In genomic region chr2:96156011-96156820, GRCh38 we compare ENCODE assay signal across 8 cellular contexts. TPM values are rescaled to one million over a fixed set of nuclear protein-coding genes. Genes with fewer than 3 reads are reported as not detected.
DNase-seq lines count a peak whose midpoint lies in the region; FAIRE-seq and TF ChIP-seq lines count a peak whose summit lies in the region.

No MANE protein-coding gene starts in this region.

- no peak overlapping the region for H3K27ac ChIP-seq in BLaER1
- no peak overlapping the region for H3K27ac ChIP-seq in kidney (ENCODE audit: low read depth in 2 of 2, low read length in 2 of 2)

- no peak for TF ChIP-seq CTCF in GM10248 (IDR thresholded peaks at IDR 0.05; ENCODE audit: control extremely low read depth, extremely low read depth, low read depth, missing control alignments)
- TF ChIP-seq CTCF in kidney (IDR thresholded peaks at IDR 0.05; ENCODE audit: borderline replicate concordance, extremely low read depth, insufficient read depth): no peak

- H3K4me1 Mint-ChIP-seq in activated CD4-positive, alpha-beta memory T cell treated with anti-CD3 and anti-CD28 coated beads, Interleukin-2, amount 10 ng/mL, durations not matched to agents 7 days and 5 days: peaks cover 62% of the 10 kb centered on the region

- no peaks in the 10 kb centered on the region for H3K27me3 ChIP-seq in BLaER1

- no peaks in the 10 kb centered on the region for H3K9me3 Mint-ChIP-seq in activated CD4-positive, alpha-beta memory T cell treated with anti-CD3 and anti-CD28 coated beads, Interleukin-2, amount 10 ng/mL, durations not matched to agents 7 days and 5 days

- intact Hi-C loops in kidney (cut with DNase I): no loop called here

- no peak overlapping the region for H3K9ac ChIP-seq in BLaER1
- H3K9ac ChIP-seq in kidney (ENCODE audit: low read length in 2 of 2): no peak overlapping the region

- POLR2A ChIA-PET in GM10248 (lab: Yijun Ruan, JAX): interaction anchor here (0.6 to 4.5 kb wide), 6 partner anchors 10 to 312 kb away, joined by 3 to 37 read pairs (median 7); partner anchors contain the start of genes ASTL and DUSP2
- POLR2A ChIA-PET in activated CD4-positive, alpha-beta memory T cell treated with anti-CD3 and anti-CD28 coated beads, Interleukin-2, amount 10 ng/mL, durations not matched to agents 7 days and 5 days (lab: Charles Lee): interaction anchor here (1.2 to 4.2 kb wide), 2 partner anchors 10 to 11 kb away, joined by 3 to 91 read pairs; partner anchors contain the start of gene DUSP2

- H3K27ac Mint-ChIP-seq in activated CD4-positive, alpha-beta memory T cell treated with anti-CD3 and anti-CD28 coated beads, Interleukin-2, amount 10 ng/mL, durations not matched to agents 7 days and 5 days: peak overlapping the region; percentile 80

- H4K20me1 ChIP-seq in BLaER1: no peaks in the 10 kb centered on the region

- CTCF ChIA-PET in GM10248 (lab: Yijun Ruan, JAX): interaction anchor here (0.8 to 24.9 kb wide), 4 partner anchors 11 to 353 kb away, joined by 3 to 658 read pairs (median 30); partner anchors contain the start of genes ASTL, DUSP2 and STARD7
- CTCF ChIA-PET in activated CD4-positive, alpha-beta memory T cell treated with anti-CD3 and anti-CD28 coated beads, Interleukin-2, amount 10 ng/mL, durations not matched to agents 7 days and 5 days (lab: Charles Lee): interaction anchor here (0.7 to 1.1 kb wide), 3 partner anchors 8 to 18 kb away, joined by 3 to 5 read pairs (median 3); no protein-coding TSS in a partner anchor

- DNase-seq in GM10248 (ENCODE audit: extremely low spot score) (peak; percentile 39), kidney (peak; percentile 16), NOMO-1 (lab: John Stamatoyannopoulos, UW; ENCODE audit: unreplicated experiment in 2 of 2) (no peak), OCI-M2 (lab: John Stamatoyannopoulos, UW; ENCODE audit: unreplicated experiment) (no peak), islet precursor cell (no peak), DMS53 treated with DMSO at 0.1 percent for 48 hours (lab: John Stamatoyannopoulos, UW; ENCODE audit: unreplicated experiment) (no peak)
- DNase-seq in activated CD4-positive, alpha-beta memory T cell treated with anti-CD3 and anti-CD28 coated beads, Interleukin-2, amount 10 ng/mL, durations not matched to agents 7 days and 5 days: peak; percentile 61

- no peaks in the 10 kb centered on the region for H3K36me3 Mint-ChIP-seq in activated CD4-positive, alpha-beta memory T cell treated with anti-CD3 and anti-CD28 coated beads, Interleukin-2, amount 10 ng/mL, durations not matched to agents 7 days and 5 days (ENCODE audit: low read depth)

- no peak for FAIRE-seq in kidney (lab: Jason Lieb, UNC)

- no peak overlapping the region for H3K4me3 Mint-ChIP-seq in activated CD4-positive, alpha-beta memory T cell treated with anti-CD3 and anti-CD28 coated beads, Interleukin-2, amount 10 ng/mL, durations not matched to agents 7 days and 5 days

- H3K4me2 ChIP-seq in BLaER1: peak overlapping the region; percentile 57

- no peak overlapping the region for H3K4me3 ChIP-seq in BLaER1
- H3K4me3 ChIP-seq in kidney (ENCODE audit: low read length in 2 of 2): no peak overlapping the region

- H3K27me3 Mint-ChIP-seq in activated CD4-positive, alpha-beta memory T cell treated with anti-CD3 and anti-CD28 coated beads, Interleukin-2, amount 10 ng/mL, durations not matched to agents 7 days and 5 days: no peaks in the 10 kb centered on the region

- H3K9me3 ChIP-seq in BLaER1 (peaks cover 11% of the 10 kb centered on the region), kidney (ENCODE audit: control insufficient read depth in 1 of 2, low read length in 2 of 2) (no peaks in the 10 kb centered on the region)

- no peaks in the 10 kb centered on the region for H3K36me3 ChIP-seq in BLaER1
- no peaks in the 10 kb centered on the region for H3K36me3 ChIP-seq in kidney (ENCODE audit: control insufficient read depth in 1 of 2, insufficient read depth in 2 of 2, low read length in 2 of 2)

- H3K4me1 ChIP-seq in BLaER1 (peaks cover 27% of the 10 kb centered on the region), kidney (ENCODE audit: control insufficient read depth in 1 of 2, insufficient read depth in 1 of 2, low read depth in 1 of 2, low read length in 2 of 2) (no peaks in the 10 kb centered on the region)

RNA-seq across cellular contexts. Expression of gene DUSP2, which starts 11.0 kb away (rescaled TPM):
- total RNA-seq in activated CD4-positive, alpha-beta memory T cell treated with anti-CD3 and anti-CD28 coated beads, Interleukin-2, amount 10 ng/mL, durations not matched to agents 7 days and 5 days: 10 to 100 TPM; 40.8 to 42.5 TPM
- 11.8 TPM for total RNA-seq in kidney
- 5.6 TPM for polyA plus RNA-seq in kidney (ENCODE audit: insufficient read depth, low read depth, low replicate concordance)

RNA-seq across cellular contexts. Expression of gene ASTL, which starts 17.9 kb away (rescaled TPM):
- total RNA-seq in activated CD4-positive, alpha-beta memory T cell treated with anti-CD3 and anti-CD28 coated beads, Interleukin-2, amount 10 ng/mL, durations not matched to agents 7 days and 5 days: under 1 TPM; 0.25 to 0.53 TPM
- total RNA-seq in kidney: not detected
- polyA plus RNA-seq in kidney (ENCODE audit: insufficient read depth, low read depth, low replicate concordance): not detected

RNA-seq across cellular contexts. Expression of gene ADRA2B, which starts 39.8 kb away (rescaled TPM):
- under 1 TPM in 1 of 2 experiments, not detected in 1; 0.05 TPM for total RNA-seq in activated CD4-positive, alpha-beta memory T cell treated with anti-CD3 and anti-CD28 coated beads, Interleukin-2, amount 10 ng/mL, durations not matched to agents 7 days and 5 days
- 1.4 TPM for total RNA-seq in kidney
- 4.8 TPM for polyA plus RNA-seq in kidney (ENCODE audit: insufficient read depth, low read depth, low replicate concordance)

RNA-seq across cellular contexts. Expression of gene STARD7, which starts 52.4 kb away (rescaled TPM):
- 100 to 1,000 TPM; 108 to 113 TPM for total RNA-seq in activated CD4-positive, alpha-beta memory T cell treated with anti-CD3 and anti-CD28 coated beads, Interleukin-2, amount 10 ng/mL, durations not matched to agents 7 days and 5 days
- 112 TPM for total RNA-seq in kidney
- polyA plus RNA-seq in kidney (ENCODE audit: insufficient read depth, low read depth, low replicate concordance): 96.6 TPM

Comparison
In these comparisons a context has a peak if more than half of its experiments do, and no peak if none do; other contexts are left out.
1. DNase-seq: peak in GM10248 (single experiment), activated CD4-positive, alpha-beta memory T cell treated with anti-CD3 and anti-CD28 coated beads, Interleukin-2, amount 10 ng/mL, durations not matched to agents 7 days and 5 days (single experiment) and kidney (single experiment); none in NOMO-1 (0 of 2), OCI-M2 (single experiment), islet precursor cell (single experiment) and DMS53 treated with DMSO at 0.1 percent for 48 hours (single experiment).